10 cellular contexts compared by ENCODE assay signal in the genomic region with DNA sequence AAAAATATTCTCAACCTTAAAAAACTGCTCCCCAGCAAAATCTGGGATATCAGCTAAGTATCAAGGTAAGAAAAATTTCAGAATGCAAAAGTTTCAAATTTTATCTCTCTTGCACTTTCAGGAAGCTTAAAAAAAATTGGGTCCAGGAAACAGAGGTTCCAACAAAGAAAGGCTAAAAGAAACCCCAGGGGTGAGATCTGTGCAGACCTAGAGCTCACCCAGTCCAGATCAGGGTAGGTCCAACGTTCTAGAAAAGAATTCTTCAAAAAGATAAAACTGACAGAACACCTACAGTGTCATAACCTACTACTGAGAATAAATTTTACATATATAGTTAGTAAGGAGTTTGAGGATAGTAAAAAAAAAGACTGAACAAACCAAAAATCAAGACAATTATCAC. TPM values are rescaled to one million over a fixed set of nuclear protein-coding genes. Genes with fewer than 3 reads are reported as not detected.
DNase-seq lines count a peak whose midpoint lies in the region; ATAC-seq, FAIRE-seq and TF ChIP-seq lines count a peak whose summit lies in the region.
"Had no signal": no experiment of that assay in that cellular context is flagged by ENCODE, and none has a peak within 500 bp of the region (broad histone marks: within the 10 kb centered on the region; RNA-seq: fewer than 3 reads in every experiment).

No MANE protein-coding gene starts in this region.

- H3K36me3 ChIP-seq in GM23248 (ENCODE audit: low read depth) (no peaks in the 10 kb centered on the region), right lobe of liver (no peaks in the 10 kb centered on the region)
- H3K36me3 ChIP-seq: suprapubic skin had no signal

- peaks cover 99% of the 10 kb centered on the region for H3K79me2 ChIP-seq in GM23248 (ENCODE audit: insufficient read depth)

- intact Hi-C loops in activated T-helper 1 cell treated with anti-CD3 and anti-CD28 coated beads, Interleukin-12 subunit alpha, Interleukin-12 subunit beta, Interleukin-2, Interleukin-4 antibody, amounts not matched to agents 30 ng/mL and 10 ng/mL and 1 ng/mL, durations not matched to agents 14 hours and 24 hours and 36 hours (cut with micrococcal nuclease) = loop anchor here (2.0 kb wide), 1 partner anchor 84 kb away; the partner anchor contains the start of gene SNRPC
- intact Hi-C loops in right lobe of liver (cut with DNase I) = no loop called here

- no peaks in the 10 kb centered on the region for H3K27me3 Mint-ChIP-seq in activated T-helper 1 cell treated with anti-CD3 and anti-CD28 coated beads, Interleukin-12 subunit alpha, Interleukin-12 subunit beta, Interleukin-2, Interleukin-4 antibody, amounts not matched to agents 30 ng/mL and 10 ng/mL and 1 ng/mL, durations not matched to agents 14 hours and 24 hours and 36 hours (ENCODE audit: insufficient read depth)

- H3K9me2 ChIP-seq in GM23248 (ENCODE audit: insufficient read depth) = no peaks in the 10 kb centered on the region

- H3K9ac ChIP-seq in GM23248 = no peak overlapping the region

- H3K4me1 ChIP-seq in A549 = peaks cover 43% of the 10 kb centered on the region
- peaks cover 19% of the 10 kb centered on the region for H3K4me1 ChIP-seq in GM23248 (ENCODE audit: insufficient read depth)
- peaks cover 0 to 75% (median 31%) of the 10 kb centered on the region in 4 donors for H3K4me1 ChIP-seq in right lobe of liver

- no peaks in the 10 kb centered on the region for H4K20me1 ChIP-seq in GM23248 (ENCODE audit: insufficient read depth)

- ATAC-seq in A549 (no peak), right lobe of liver (no peak), GM19328 (IDR thresholded peaks at IDR 0.05; ENCODE audit: unreplicated experiment) (no peak)
- ATAC-seq in activated CD4-positive, CD25-positive, alpha-beta regulatory T cell treated with anti-CD3 and anti-CD28 coated beads, Interleukin-2, amount 50 U/mL, for 24 hours = no peak

- TF ChIP-seq EP300 in A549 (IDR thresholded peaks at IDR 0.05) = no peak

- DNase-seq in A549 (ENCODE audit: low read depth in 1 of 2, low spot score in 1 of 2) = no peak
- DNase-seq in GM23248 = no peak
- no peak for DNase-seq in activated T-helper 1 cell treated with anti-CD3 and anti-CD28 coated beads, Interleukin-12 subunit alpha, Interleukin-12 subunit beta, Interleukin-2, Interleukin-4 antibody, amounts not matched to agents 30 ng/mL and 10 ng/mL and 1 ng/mL, durations not matched to agents 14 hours and 24 hours and 36 hours (ENCODE audit: low spot score)
- no peak for DNase-seq in right lobe of liver
- no peak for DNase-seq in NCI-H2196 (lab: John Stamatoyannopoulos, UW; ENCODE audit: unreplicated experiment)
- DNase-seq in NCI-H1105 treated with DMSO at 0.1 percent for 48 hours (lab: John Stamatoyannopoulos, UW) = no peak

- H3K36me3 Mint-ChIP-seq in activated T-helper 1 cell treated with anti-CD3 and anti-CD28 coated beads, Interleukin-12 subunit alpha, Interleukin-12 subunit beta, Interleukin-2, Interleukin-4 antibody, amounts not matched to agents 30 ng/mL and 10 ng/mL and 1 ng/mL, durations not matched to agents 14 hours and 24 hours and 36 hours (ENCODE audit: low read depth) = peaks cover 9% of the 10 kb centered on the region

- POLR2A ChIA-PET in A549 (lab: Yijun Ruan, JAX) = no interaction called here

- peak overlapping the region in 1 of 2 experiments; percentile 54; a peak in 1 of 6 replicates for H3K27ac ChIP-seq in A549
- H3K27ac ChIP-seq in GM23248 = peak overlapping the region; percentile 88; the same call in 1 of the 2 replicates
- H3K27ac ChIP-seq in right lobe of liver = peak overlapping the region; percentile 46 to 75 (median 56)
- H3K27ac ChIP-seq: suprapubic skin had no signal

- H3K27ac Mint-ChIP-seq in activated T-helper 1 cell treated with anti-CD3 and anti-CD28 coated beads, Interleukin-12 subunit alpha, Interleukin-12 subunit beta, Interleukin-2, Interleukin-4 antibody, amounts not matched to agents 30 ng/mL and 10 ng/mL and 1 ng/mL, durations not matched to agents 14 hours and 24 hours and 36 hours = peak overlapping the region; percentile 97

- TF ChIP-seq POLR2A in A549 (IDR thresholded peaks at IDR 0.05; ENCODE audit: low read length) (no peak), right lobe of liver (IDR thresholded peaks at IDR 0.05) (no peak)

- H3K4me2 ChIP-seq in A549 (peak overlapping the region; percentile 41; the same call in 1 of the 3 replicates), GM23248 (ENCODE audit: unreplicated experiment) (no peak overlapping the region)

- no peak for TF ChIP-seq RAD21 in A549 (conservative IDR thresholded peaks at IDR 0.05 in 1 of 2, IDR thresholded peaks at IDR 0.05 in 1 of 2)

- H3K4me3 ChIP-seq in A549 = no peak overlapping the region
- H3K4me3 ChIP-seq in GM23248 = no peak overlapping the region
- H3K4me3 ChIP-seq in right lobe of liver = no peak overlapping the region
- H3K4me3 ChIP-seq: lung, suprapubic skin had no signal

- H3K4me3 Mint-ChIP-seq in activated T-helper 1 cell treated with anti-CD3 and anti-CD28 coated beads, Interleukin-12 subunit alpha, Interleukin-12 subunit beta, Interleukin-2, Interleukin-4 antibody, amounts not matched to agents 30 ng/mL and 10 ng/mL and 1 ng/mL, durations not matched to agents 14 hours and 24 hours and 36 hours = peak overlapping the region; percentile 69

- H3K9me3 ChIP-seq in A549 = no peaks in the 10 kb centered on the region
- no peaks in the 10 kb centered on the region for H3K9me3 ChIP-seq in GM23248 (ENCODE audit: low read depth)
- H3K9me3 ChIP-seq in right lobe of liver = no peaks in the 10 kb centered on the region
- H3K9me3 ChIP-seq: suprapubic skin had no signal

- H3F3A ChIP-seq in GM23248 (ENCODE audit: insufficient read depth) = peaks cover 24% of the 10 kb centered on the region

- no peak for TF ChIP-seq CTCF in A549 (IDR thresholded peaks at IDR 0.05)
- TF ChIP-seq CTCF in right lobe of liver (IDR thresholded peaks at IDR 0.05) = no peak

- in situ Hi-C loops in GM23248 (cut with MboI) = no loop called here

- peaks cover 55% of the 10 kb centered on the region for H3K4me1 Mint-ChIP-seq in activated T-helper 1 cell treated with anti-CD3 and anti-CD28 coated beads, Interleukin-12 subunit alpha, Interleukin-12 subunit beta, Interleukin-2, Interleukin-4 antibody, amounts not matched to agents 30 ng/mL and 10 ng/mL and 1 ng/mL, durations not matched to agents 14 hours and 24 hours and 36 hours (ENCODE audit: low read depth)

- no peak for FAIRE-seq in A549 (lab: Jason Lieb, UNC)

- no peak overlapping the region for H2AFZ ChIP-seq in GM23248

- WGBS in A549 (ENCODE audit: missing lambda C conversion rate) = 5% methylated on average over 1 of the region's 1 CpG
- WGBS in GM23248 (ENCODE audit: low coverage in 1 of 2, low lambda C conversion rate in 2 of 2, missing lambda C conversion rate in 2 of 2), 2 experiments = 46 to 55% methylated on average over 1 of the region's 1 CpG
- WGBS in right lobe of liver (ENCODE audit: insufficient coverage, low coverage, low lambda C conversion rate, missing lambda C conversion rate) = 0% methylated on average over 1 of the region's 1 CpG

- no peaks in the 10 kb centered on the region for H3K9me3 Mint-ChIP-seq in activated T-helper 1 cell treated with anti-CD3 and anti-CD28 coated beads, Interleukin-12 subunit alpha, Interleukin-12 subunit beta, Interleukin-2, Interleukin-4 antibody, amounts not matched to agents 30 ng/mL and 10 ng/mL and 1 ng/mL, durations not matched to agents 14 hours and 24 hours and 36 hours

- CTCF ChIA-PET in A549 (lab: Yijun Ruan, JAX) = interaction anchor here (0.7 to 1.6 kb wide), 4 partner anchors 9 to 24 kb away, joined by 3 read pairs; no protein-coding TSS in a partner anchor

- H3K27me3 ChIP-seq in GM23248 (replicated peaks; ENCODE audit: insufficient read depth) (no peaks in the 10 kb centered on the region), right lobe of liver (no peaks in the 10 kb centered on the region)
- H3K27me3 ChIP-seq: suprapubic skin had no signal

TF ChIP-seq in A549, 52 proteins besides CTCF, POLR2A, EP300 and RAD21:
- TF ChIP-seq JUN (IDR thresholded peaks at IDR 0.05) = no peak
- TF ChIP-seq, protein P1, sequence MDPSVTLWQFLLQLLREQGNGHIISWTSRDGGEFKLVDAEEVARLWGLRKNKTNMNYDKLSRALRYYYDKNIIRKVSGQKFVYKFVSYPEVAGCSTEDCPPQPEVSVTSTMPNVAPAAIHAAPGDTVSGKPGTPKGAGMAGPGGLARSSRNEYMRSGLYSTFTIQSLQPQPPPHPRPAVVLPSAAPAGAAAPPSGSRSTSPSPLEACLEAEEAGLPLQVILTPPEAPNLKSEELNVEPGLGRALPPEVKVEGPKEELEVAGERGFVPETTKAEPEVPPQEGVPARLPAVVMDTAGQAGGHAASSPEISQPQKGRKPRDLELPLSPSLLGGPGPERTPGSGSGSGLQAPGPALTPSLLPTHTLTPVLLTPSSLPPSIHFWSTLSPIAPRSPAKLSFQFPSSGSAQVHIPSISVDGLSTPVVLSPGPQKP (IDR thresholded peaks at IDR 0.05; ENCODE audit: low read depth, low read length) = no peak
- TF ChIP-seq ESRRA (IDR thresholded peaks at IDR 0.05; ENCODE audit: borderline replicate concordance, low read length) = no peak
- no peak for TF ChIP-seq RNF2 (IDR thresholded peaks at IDR 0.05; ENCODE audit: borderline replicate concordance, low read depth)
- TF ChIP-seq ZC3H11A (IDR thresholded peaks at IDR 0.05) = no peak

RNA-seq across cellular contexts. Expression of gene ILRUN, which starts 23.5 kb away (rescaled TPM):
- polyA plus RNA-seq in A549 (2011; rRNA removed) (33.7 and 36.1 TPM in 2 replicates), A549 (2017; fragmentation: RNase III; extraction: RNeasy Plus Mini Kit Qiagen cat#74134 plus additional on column Dnase treatment) (24.4 to 28.6 TPM (median 25.4 TPM) in 3 replicates), GM23248 (2016; fragmentation: Nextera tagmentation; extraction: Ambion mirVana) (8.4 and 8.5 TPM in 2 replicates)
- polyA plus RNA-seq in A549 (2012; cell fraction: cytosol; rRNA removed) = 12.4 and 18.4 TPM in 2 replicates
- 8.3 and 11.9 TPM in 2 replicates for polyA plus RNA-seq in A549 (2012; cell fraction: nucleus; rRNA removed)
- polyA minus RNA-seq in A549 (2011; rRNA and poly(A)+ RNA removed) = 42.0 and 45.2 TPM in 2 replicates
- total RNA-seq in GM23248 (2014; rRNA removed; shearing (Covaris generic)) = 32.6 and 41.4 TPM in 2 replicates
- 62.7 and 64.4 TPM in 2 replicates for total RNA-seq in activated T-helper 1 cell treated with anti-CD3 and anti-CD28 coated beads, Interleukin-12 subunit alpha, Interleukin-12 subunit beta, Interleukin-2, Interleukin-4 antibody, amounts not matched to agents 30 ng/mL and 10 ng/mL and 1 ng/mL, durations not matched to agents 14 hours and 24 hours and 36 hours
- total RNA-seq in right lobe of liver = 10 to 100 TPM; 55.5 to 89.1 (median 67.1) TPM
